In the genomic region with DNA sequence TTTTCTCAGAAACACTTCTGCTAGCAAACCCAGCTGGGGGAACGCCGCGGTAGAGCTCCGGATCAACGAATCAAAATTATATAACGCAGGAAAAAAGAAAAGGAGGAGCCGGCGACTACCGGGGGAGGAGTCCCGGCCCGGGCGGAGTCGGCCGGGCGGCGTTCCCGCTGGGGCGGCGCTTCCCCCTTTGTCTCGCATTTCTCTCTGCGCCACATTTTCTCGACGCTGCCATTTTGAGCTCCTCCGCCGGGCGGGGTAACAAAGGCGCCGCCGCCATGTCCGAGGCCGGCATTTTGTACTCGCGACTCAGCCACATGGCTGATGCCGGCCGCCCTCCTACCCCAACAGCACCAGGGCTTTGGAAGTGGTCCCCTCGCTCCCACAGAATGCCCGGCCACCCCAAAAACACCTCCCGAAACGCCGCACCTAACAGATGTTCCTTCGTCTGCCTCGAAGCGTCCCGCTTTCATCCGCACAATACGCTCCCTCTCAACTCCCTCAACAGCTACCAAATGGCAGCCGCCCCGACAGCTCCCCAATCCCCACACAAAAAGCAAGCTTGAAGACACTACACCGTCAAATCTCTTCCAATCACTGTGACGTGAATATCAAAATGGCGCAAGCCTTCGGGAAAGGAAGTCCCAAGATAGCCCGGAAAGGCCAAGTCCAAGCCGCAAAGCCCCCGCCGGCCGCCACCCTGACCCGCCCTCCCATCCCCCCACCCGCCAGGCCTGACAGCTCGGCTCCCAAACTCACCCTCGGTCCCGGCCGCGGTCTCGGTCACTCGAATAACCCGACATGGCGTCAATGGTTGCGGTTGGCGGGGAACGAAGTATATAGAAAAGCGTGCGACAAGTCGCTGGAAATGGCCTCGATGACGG, we compare ENCODE assay signal across 1 cellular context.
A peak's percentile ranks its signal among the peaks of the same experiment; 100 is the strongest.
TF ChIP-seq lines count a peak whose summit lies in the region.

No MANE protein-coding gene starts in this region.

TF ChIP-seq in K562, 482 proteins besides CTCF, POLR2A, EP300 and RAD21 (continued from another document and continues in another):
- TF ChIP-seq, protein P1, sequence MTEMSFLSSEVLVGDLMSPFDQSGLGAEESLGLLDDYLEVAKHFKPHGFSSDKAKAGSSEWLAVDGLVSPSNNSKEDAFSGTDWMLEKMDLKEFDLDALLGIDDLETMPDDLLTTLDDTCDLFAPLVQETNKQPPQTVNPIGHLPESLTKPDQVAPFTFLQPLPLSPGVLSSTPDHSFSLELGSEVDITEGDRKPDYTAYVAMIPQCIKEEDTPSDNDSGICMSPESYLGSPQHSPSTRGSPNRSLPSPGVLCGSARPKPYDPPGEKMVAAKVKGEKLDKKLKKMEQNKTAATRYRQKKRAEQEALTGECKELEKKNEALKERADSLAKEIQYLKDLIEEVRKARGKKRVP (CRISPR knock-in tag; IDR thresholded peaks at IDR 0.05), result 0 out of 2 replicates have a peak, but pooled peaks have one; percentile 42
- TF ChIP-seq SUPT5H (IDR thresholded peaks at IDR 0.05), result peak; percentile 18
- TF ChIP-seq HSF4 (CRISPR knock-in tag; IDR thresholded peaks at IDR 0.05; ENCODE audit: borderline replicate concordance), result no peak
- TF ChIP-seq POLR2B (IDR thresholded peaks at IDR 0.05; ENCODE audit: low read depth, partially characterized antibody), result peak; percentile 52
- TF ChIP-seq, protein P2, sequence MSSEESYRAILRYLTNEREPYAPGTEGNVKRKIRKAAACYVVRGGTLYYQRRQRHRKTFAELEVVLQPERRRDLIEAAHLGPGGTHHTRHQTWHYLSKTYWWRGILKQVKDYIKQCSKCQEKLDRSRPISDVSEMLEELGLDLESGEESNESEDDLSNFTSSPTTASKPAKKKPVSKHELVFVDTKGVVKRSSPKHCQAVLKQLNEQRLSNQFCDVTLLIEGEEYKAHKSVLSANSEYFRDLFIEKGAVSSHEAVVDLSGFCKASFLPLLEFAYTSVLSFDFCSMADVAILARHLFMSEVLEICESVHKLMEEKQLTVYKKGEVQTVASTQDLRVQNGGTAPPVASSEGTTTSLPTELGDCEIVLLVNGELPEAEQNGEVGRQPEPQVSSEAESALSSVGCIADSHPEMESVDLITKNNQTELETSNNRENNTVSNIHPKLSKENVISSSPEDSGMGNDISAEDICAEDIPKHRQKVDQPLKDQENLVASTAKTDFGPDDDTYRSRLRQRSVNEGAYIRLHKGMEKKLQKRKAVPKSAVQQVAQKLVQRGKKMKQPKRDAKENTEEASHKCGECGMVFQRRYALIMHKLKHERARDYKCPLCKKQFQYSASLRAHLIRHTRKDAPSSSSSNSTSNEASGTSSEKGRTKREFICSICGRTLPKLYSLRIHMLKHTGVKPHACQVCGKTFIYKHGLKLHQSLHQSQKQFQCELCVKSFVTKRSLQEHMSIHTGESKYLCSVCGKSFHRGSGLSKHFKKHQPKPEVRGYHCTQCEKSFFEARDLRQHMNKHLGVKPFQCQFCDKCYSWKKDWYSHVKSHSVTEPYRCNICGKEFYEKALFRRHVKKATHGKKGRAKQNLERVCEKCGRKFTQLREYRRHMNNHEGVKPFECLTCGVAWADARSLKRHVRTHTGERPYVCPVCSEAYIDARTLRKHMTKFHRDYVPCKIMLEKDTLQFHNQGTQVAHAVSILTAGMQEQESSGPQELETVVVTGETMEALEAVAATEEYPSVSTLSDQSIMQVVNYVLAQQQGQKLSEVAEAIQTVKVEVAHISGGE (CRISPR knock-in tag; IDR thresholded peaks at IDR 0.05), result peak in 2 of 3 experiments; percentile 24 to 36; a peak in 1 of 6 replicates
- TF ChIP-seq NKRF (IDR thresholded peaks at IDR 0.05; ENCODE audit: borderline replicate concordance), result peak; percentile 71
- TF ChIP-seq U2AF1 (optimal IDR thresholded peaks at IDR 0.05; ENCODE audit: low read depth, low read length), result no peak
- no peak for TF ChIP-seq ZFP1 (CRISPR knock-in tag; IDR thresholded peaks at IDR 0.05)
- TF ChIP-seq GABPB1 (CRISPR knock-in tag; IDR thresholded peaks at IDR 0.05), result no peak; the same call in 1 of the 2 replicates
- TF ChIP-seq KLF6 (CRISPR knock-in tag; IDR thresholded peaks at IDR 0.05; ENCODE audit: borderline replicate concordance), result no peak
- TF ChIP-seq L3MBTL2 (IDR thresholded peaks at IDR 0.05), result peak; percentile 11; the same call in 1 of the 2 replicates
- no peak for TF ChIP-seq MIER1 (IDR thresholded peaks at IDR 0.05; ENCODE audit: low read depth)
- TF ChIP-seq NELFE (IDR thresholded peaks at IDR 0.05; ENCODE audit: insufficient read depth, insufficient read length), result no peak
- no peak for TF ChIP-seq VEZF1 (CRISPR knock-in tag; IDR thresholded peaks at IDR 0.05)
- no peak for TF ChIP-seq NCOA6 (IDR thresholded peaks at IDR 0.05)
- TF ChIP-seq, protein P3, sequence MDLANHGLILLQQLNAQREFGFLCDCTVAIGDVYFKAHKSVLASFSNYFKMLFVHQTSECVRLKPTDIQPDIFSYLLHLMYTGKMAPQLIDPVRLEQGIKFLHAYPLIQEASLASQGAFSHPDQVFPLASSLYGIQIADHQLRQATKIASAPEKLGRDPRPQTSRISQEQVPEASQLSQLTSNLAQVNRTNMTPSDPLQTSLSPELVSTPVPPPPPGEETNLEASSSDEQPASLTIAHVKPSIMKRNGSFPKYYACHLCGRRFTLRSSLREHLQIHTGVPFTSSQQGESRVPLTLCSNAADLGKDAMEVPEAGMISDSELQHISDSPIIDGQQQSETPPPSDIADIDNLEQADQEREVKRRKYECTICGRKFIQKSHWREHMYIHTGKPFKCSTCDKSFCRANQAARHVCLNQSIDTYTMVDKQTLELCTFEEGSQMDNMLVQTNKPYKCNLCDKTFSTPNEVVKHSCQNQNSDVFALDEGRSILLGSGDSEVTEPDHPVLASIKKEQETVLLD (IDR thresholded peaks at IDR 0.05), result no peak
- no peak for TF ChIP-seq ZNF165 (CRISPR knock-in tag; IDR thresholded peaks at IDR 0.05; ENCODE audit: borderline replicate concordance)
- no peak for TF ChIP-seq SIRT6 (IDR thresholded peaks at IDR 0.05; ENCODE audit: low read depth, low read length)
- TF ChIP-seq THRB (CRISPR knock-in tag; conservative IDR thresholded peaks at IDR 0.05), result peak; percentile 72; the same call in 1 of the 2 replicates
- TF ChIP-seq ATF6 (CRISPR knock-in tag; IDR thresholded peaks at IDR 0.05), result 0 out of 2 replicates have a peak, but pooled peaks have one; percentile 55
- TF ChIP-seq HNRNPLL (IDR thresholded peaks at IDR 0.05; ENCODE audit: low read depth, low read length, poor library complexity, severe bottlenecking), result peak; percentile 48
- TF ChIP-seq NUFIP1 (IDR thresholded peaks at IDR 0.05; ENCODE audit: partially characterized antibody), result no peak
- peak; percentile 99 for TF ChIP-seq CHD1 (IDR thresholded peaks at IDR 0.05; ENCODE audit: low read length)
- TF ChIP-seq, protein P4, sequence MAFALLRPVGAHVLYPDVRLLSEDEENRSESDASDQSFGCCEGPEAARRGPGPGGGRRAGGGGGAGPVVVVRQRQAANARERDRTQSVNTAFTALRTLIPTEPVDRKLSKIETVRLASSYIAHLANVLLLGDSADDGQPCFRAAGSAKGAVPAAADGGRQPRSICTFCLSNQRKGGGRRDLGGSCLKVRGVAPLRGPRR (CRISPR knock-in tag; IDR thresholded peaks at IDR 0.05), result no peak
- TF ChIP-seq RBM22 (IDR thresholded peaks at IDR 0.05; ENCODE audit: low read depth, low read length, poor library complexity, severe bottlenecking), result peak; percentile 100
- peak; percentile 100 for TF ChIP-seq ZC3H4 (CRISPR knock-in tag; IDR thresholded peaks at IDR 0.05; ENCODE audit: borderline replicate concordance)
- peak; percentile 77 for TF ChIP-seq SAP30 (IDR thresholded peaks at IDR 0.05; ENCODE audit: borderline replicate concordance, insufficient read depth, low read depth, low read length, poor library complexity, severe bottlenecking)
- TF ChIP-seq CBFA2T3 (IDR thresholded peaks at IDR 0.05), result no peak
- 0 out of 2 replicates have a peak, but pooled peaks have one; percentile 21 for TF ChIP-seq MEF2D (tag; conservative IDR thresholded peaks at IDR 0.05; ENCODE audit: low read depth)
- TF ChIP-seq JUND (IDR thresholded peaks at IDR 0.05; ENCODE audit: borderline replicate concordance, low read depth, low read length), result 0 out of 2 replicates have a peak, but pooled peaks have one; percentile 2
- TF ChIP-seq JUND (tag; IDR thresholded peaks at IDR 0.05; ENCODE audit: borderline replicate concordance, low read depth, low read length), result no peak
- 0 out of 2 replicates have a peak, but pooled peaks have one; percentile 15 for TF ChIP-seq RB1 (IDR thresholded peaks at IDR 0.05; ENCODE audit: low read depth)
- TF ChIP-seq TRIM24 (IDR thresholded peaks at IDR 0.05), result no peak
- peak; percentile 81; the same call in 1 of the 2 replicates for TF ChIP-seq ZBTB9 (CRISPR knock-in tag; IDR thresholded peaks at IDR 0.05)
- peak; percentile 74 for TF ChIP-seq HNRNPL (IDR thresholded peaks at IDR 0.05; ENCODE audit: low read depth, low read length)
- no peak for TF ChIP-seq REST (CRISPR knock-in tag; IDR thresholded peaks at IDR 0.05; ENCODE audit: low read depth)
- peak; percentile 82 for TF ChIP-seq CCNT2 (IDR thresholded peaks at IDR 0.05; ENCODE audit: borderline replicate concordance, extremely low read depth, insufficient read length, low read depth, low read length)
